In the genomic region with DNA sequence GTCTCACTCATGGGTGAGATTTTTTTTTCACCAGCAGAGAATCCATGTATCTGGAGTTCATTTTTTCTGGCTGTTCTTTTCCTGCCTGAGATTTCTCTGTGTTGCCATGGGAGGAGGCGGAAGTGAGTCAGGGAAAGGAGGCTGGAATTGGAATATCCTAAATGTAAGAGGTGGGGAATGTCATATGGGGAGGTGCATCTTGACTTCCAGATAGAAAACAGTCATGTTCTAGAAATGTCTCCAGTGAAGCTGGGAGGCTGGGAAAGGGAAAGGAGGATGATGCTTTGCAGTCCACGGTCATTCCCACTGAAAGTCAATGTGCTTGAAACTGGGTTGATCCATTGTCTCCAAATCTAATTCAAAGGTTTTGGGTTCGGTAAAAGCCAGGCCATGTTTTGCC, we compare ENCODE assay signal across 2 cellular contexts.
TF ChIP-seq lines count a peak whose summit lies in the region.

No MANE protein-coding gene starts in this region.

TF ChIP-seq in IMR-90, 13 proteins besides CTCF, POLR2A, EP300 and RAD21:
- TF ChIP-seq CEBPB (IDR thresholded peaks at IDR 0.05; ENCODE audit: low read depth, low read length): no peak
- no peak for TF ChIP-seq RFX5 (IDR thresholded peaks at IDR 0.05; ENCODE audit: low read depth, low read length)
- TF ChIP-seq, protein P1, sequence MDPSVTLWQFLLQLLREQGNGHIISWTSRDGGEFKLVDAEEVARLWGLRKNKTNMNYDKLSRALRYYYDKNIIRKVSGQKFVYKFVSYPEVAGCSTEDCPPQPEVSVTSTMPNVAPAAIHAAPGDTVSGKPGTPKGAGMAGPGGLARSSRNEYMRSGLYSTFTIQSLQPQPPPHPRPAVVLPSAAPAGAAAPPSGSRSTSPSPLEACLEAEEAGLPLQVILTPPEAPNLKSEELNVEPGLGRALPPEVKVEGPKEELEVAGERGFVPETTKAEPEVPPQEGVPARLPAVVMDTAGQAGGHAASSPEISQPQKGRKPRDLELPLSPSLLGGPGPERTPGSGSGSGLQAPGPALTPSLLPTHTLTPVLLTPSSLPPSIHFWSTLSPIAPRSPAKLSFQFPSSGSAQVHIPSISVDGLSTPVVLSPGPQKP (IDR thresholded peaks at IDR 0.05; ENCODE audit: borderline replicate concordance, low read depth, low read length): no peak
- TF ChIP-seq SMC3 (IDR thresholded peaks at IDR 0.05; ENCODE audit: low read depth, low read length): no peak
- no peak for TF ChIP-seq BHLHE40 (IDR thresholded peaks at IDR 0.05; ENCODE audit: low read depth, low read length)
- TF ChIP-seq MAFK (IDR thresholded peaks at IDR 0.05; ENCODE audit: low read depth, low read length): no peak
- TF ChIP-seq FOS (IDR thresholded peaks at IDR 0.05; ENCODE audit: low read depth, low read length): no peak

TF ChIP-seq in endothelial cell of umbilical vein, 7 proteins besides CTCF, POLR2A, EP300 and RAD21:
- TF ChIP-seq EZH2 (IDR thresholded peaks at IDR 0.05; ENCODE audit: borderline replicate concordance, low read depth, low read length, severe bottlenecking): no peak
- TF ChIP-seq, protein P2, sequence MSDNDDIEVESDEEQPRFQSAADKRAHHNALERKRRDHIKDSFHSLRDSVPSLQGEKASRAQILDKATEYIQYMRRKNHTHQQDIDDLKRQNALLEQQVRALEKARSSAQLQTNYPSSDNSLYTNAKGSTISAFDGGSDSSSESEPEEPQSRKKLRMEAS (IDR thresholded peaks at IDR 0.05; ENCODE audit: insufficient read depth, insufficient read length): no peak
- TF ChIP-seq FOS (IDR thresholded peaks at IDR 0.05; ENCODE audit: borderline replicate concordance, insufficient read depth, low read length): peak; percentile 31
- TF ChIP-seq GATA2 (IDR thresholded peaks at IDR 0.05; ENCODE audit: insufficient read depth, insufficient read length, low read depth, low read length): no peak
